Comparison of ENCODE assay signal across 6 cellular contexts in the genomic region with DNA sequence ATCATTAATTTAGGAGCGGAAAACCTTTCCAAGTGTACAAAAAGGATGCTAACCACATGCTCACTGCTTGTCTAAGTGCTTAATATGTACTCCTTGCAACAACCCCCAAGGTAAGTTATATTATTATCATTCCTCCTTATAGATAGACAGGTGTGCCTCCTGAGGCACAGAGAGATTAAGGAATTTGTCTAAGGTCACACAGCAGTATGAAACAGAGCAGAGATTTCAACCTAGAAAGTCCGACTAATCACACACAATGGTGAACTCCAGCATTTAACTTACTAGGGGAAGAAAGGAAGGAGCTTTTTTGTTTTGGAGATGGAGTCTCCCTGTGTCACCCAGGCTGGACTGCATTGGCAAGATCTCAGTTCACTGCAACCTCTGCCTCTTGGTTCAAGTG.
"Had no signal": no experiment of that assay in that cellular context is flagged by ENCODE, and none has a peak within 500 bp of the region (broad histone marks: within the 10 kb centered on the region; RNA-seq: fewer than 3 reads in every experiment).

No MANE protein-coding gene starts in this region.

- DNase-seq: IMR-90, KBM-7, KG1 had no signal

- H3K4me2 ChIP-seq: KMS-11 had no signal

- H3K27ac ChIP-seq: HL-60, KMS-11 had no signal

- H3K9ac ChIP-seq: KMS-11 had no signal

- FAIRE-seq: HTR-8/SVneo had no signal
